In genomic region chr7:102546353-102546752, GRCh38 we compare ENCODE assay signal across 15 cellular contexts. TPM values are rescaled to one million over a fixed set of nuclear protein-coding genes. Genes with fewer than 3 reads are reported as not detected.
DNase-seq lines count a peak whose midpoint lies in the region; ATAC-seq lines count a peak whose summit lies in the region.
"Not testable (repeated sequence)": the region's sequence is repeated elsewhere in the genome, so short reads cannot be mapped to it uniquely, and the experiment has no call there.
"Had no signal": no experiment of that assay in that cellular context is flagged by ENCODE, and none has a peak within 500 bp of the region (broad histone marks: within the 10 kb centered on the region; RNA-seq: fewer than 3 reads in every experiment).

No MANE protein-coding gene starts in this region.

- DNase-seq in stimulated activated CD4-positive, alpha-beta T cell treated with anti-CD3 and anti-CD28 coated beads, Interleukin-15, amount 100 ng/mL, for 24 hours = peak; percentile 5

- H3K4me3 Mint-ChIP-seq in activated T-helper 17 cell treated with anti-CD3 and anti-CD28 coated beads, Interleukin-2, amount 50 U/mL, for 72 hours = not testable (repeated sequence)

- H3K4me1 Mint-ChIP-seq in activated T-helper 17 cell treated with anti-CD3 and anti-CD28 coated beads, Interleukin-2, amount 50 U/mL, for 72 hours = not testable (repeated sequence)

- H3K27ac Mint-ChIP-seq in activated T-helper 17 cell treated with anti-CD3 and anti-CD28 coated beads, Interleukin-2, amount 50 U/mL, for 72 hours = not testable (repeated sequence)

- H3K36me3 Mint-ChIP-seq in activated T-helper 17 cell treated with anti-CD3 and anti-CD28 coated beads, Interleukin-2, amount 50 U/mL, for 72 hours (ENCODE audit: low read depth) = not testable (repeated sequence)

- H3K9me3 Mint-ChIP-seq in activated T-helper 17 cell treated with anti-CD3 and anti-CD28 coated beads, Interleukin-2, amount 50 U/mL, for 72 hours = not testable (repeated sequence)

- ATAC-seq in GM18520 (IDR thresholded peaks at IDR 0.05; ENCODE audit: unreplicated experiment) = peak; percentile 70
- peak; percentile 82 for ATAC-seq in GM19438 (IDR thresholded peaks at IDR 0.05; ENCODE audit: low read depth, unreplicated experiment)
- ATAC-seq in GM21723 (IDR thresholded peaks at IDR 0.05; ENCODE audit: unreplicated experiment) = peak; percentile 81
- ATAC-seq in HG02870 (IDR thresholded peaks at IDR 0.05; ENCODE audit: unreplicated experiment) = peak; percentile 85
- ATAC-seq in HG03135 (IDR thresholded peaks at IDR 0.05; ENCODE audit: unreplicated experiment) = peak; percentile 64
- peak; percentile 78 for ATAC-seq in HG03571 (IDR thresholded peaks at IDR 0.05; ENCODE audit: unreplicated experiment)
- ATAC-seq in activated T-helper 17 cell treated with anti-CD3 and anti-CD28 coated beads, Interleukin-2, amount 50 U/mL, for 72 hours (replicated peaks) = peak; percentile 69

- not testable (repeated sequence) for H3K27me3 Mint-ChIP-seq in activated T-helper 17 cell treated with anti-CD3 and anti-CD28 coated beads, Interleukin-2, amount 50 U/mL, for 72 hours

RNA-seq across cellular contexts. Expression of gene UPK3BL2, which starts 2.9 kb away (rescaled TPM):
- 10 to 100 TPM; 21.4 to 45.7 TPM for total RNA-seq in activated T-helper 17 cell treated with anti-CD3 and anti-CD28 coated beads, Interleukin-2, amount 50 U/mL, for 72 hours

RNA-seq across cellular contexts. Expression of gene SPDYE2, which starts 4.7 kb away (rescaled TPM):
- total RNA-seq in activated T-helper 17 cell treated with anti-CD3 and anti-CD28 coated beads, Interleukin-2, amount 50 U/mL, for 72 hours = not detected
- total RNA-seq: activated naive CD8-positive, alpha-beta T cell treated with anti-CD3 and anti-CD28 coated beads for 36 hours; body of pancreas; fibroblast of lung; H1; K562; left lung; mucosa of gallbladder had no signal

RNA-seq across cellular contexts. Expression of gene POLR2J3, which starts 26.0 kb away (rescaled TPM):
- total RNA-seq in activated T-helper 17 cell treated with anti-CD3 and anti-CD28 coated beads, Interleukin-2, amount 50 U/mL, for 72 hours = 100 to 1,000 TPM in 1 of 2 donors, 10 to 100 TPM in 1; 76.6 to 101 TPM

RNA-seq across cellular contexts. Expression of gene RASA4B, which starts 28.8 kb away (rescaled TPM):
- total RNA-seq in activated T-helper 17 cell treated with anti-CD3 and anti-CD28 coated beads, Interleukin-2, amount 50 U/mL, for 72 hours = 10 to 100 TPM; 14.1 to 23.3 TPM

Comparison
In these comparisons a context has a peak if more than half of its experiments do, and no peak if none do; other contexts are left out.
1. Peak in every context shown above with its lines: DNase-seq and ATAC-seq.